In genomic region chr17:18182190-18182977, GRCh38 we compare ENCODE assay signal across 1 cellular context.
TF ChIP-seq lines count a peak whose summit lies in the region.

No MANE protein-coding gene starts in this region.

TF ChIP-seq in HEK293, 187 proteins besides CTCF, POLR2A, EP300 and RAD21 (continued from another document and continues in another):
- TF ChIP-seq ZNF280C (tag by site-specific recombination; IDR thresholded peaks at IDR 0.05) (no peak), ZNF404 (tag by site-specific recombination; IDR thresholded peaks at IDR 0.05) (no peak), ZBTB8A (tag by site-specific recombination; IDR thresholded peaks at IDR 0.05) (peak; percentile 95), ZNF248 (tag by site-specific recombination; IDR thresholded peaks at IDR 0.05) (no peak), ZNF521 (tag by site-specific recombination; IDR thresholded peaks at IDR 0.05) (no peak), ZNF335 (tag by site-specific recombination; conservative IDR thresholded peaks at IDR 0.05) (no peak), ZNF561 (tag by site-specific recombination; IDR thresholded peaks at IDR 0.05; ENCODE audit: borderline replicate concordance) (peak; percentile 73; the same call in 1 of the 2 replicates), SP2 (tag by site-specific recombination; IDR thresholded peaks at IDR 0.05) (no peak), ZNF654 (tag by site-specific recombination; IDR thresholded peaks at IDR 0.05; ENCODE audit: low read depth) (no peak), ZNF776 (tag by site-specific recombination; IDR thresholded peaks at IDR 0.05; ENCODE audit: borderline replicate concordance) (no peak), SCRT1 (tag by site-specific recombination; IDR thresholded peaks at IDR 0.05; ENCODE audit: borderline replicate concordance) (no peak), ZNF768 (tag by site-specific recombination; IDR thresholded peaks at IDR 0.05) (no peak), ZNF621 (tag by site-specific recombination; IDR thresholded peaks at IDR 0.05) (no peak), GLIS2 (tag by site-specific recombination; IDR thresholded peaks at IDR 0.05) (no peak), ZNF660 (tag by site-specific recombination; IDR thresholded peaks at IDR 0.05) (no peak), TSHZ1 (tag by site-specific recombination; IDR thresholded peaks at IDR 0.05; ENCODE audit: borderline replicate concordance) (no peak), HIC1 (tag by site-specific recombination; IDR thresholded peaks at IDR 0.05) (0 out of 2 replicates have a peak, but pooled peaks have one; percentile 31), HOXA7 (CRISPR knock-in tag; IDR thresholded peaks at IDR 0.05; ENCODE audit: borderline replicate concordance) (no peak), ZNF513 (tag by site-specific recombination; IDR thresholded peaks at IDR 0.05) (no peak), ZNF148 (tag by site-specific recombination; IDR thresholded peaks at IDR 0.05; ENCODE audit: borderline replicate concordance) (no peak), PRDM10 (tag by site-specific recombination; IDR thresholded peaks at IDR 0.05) (peak; percentile 64), ZFP69B (tag by site-specific recombination; IDR thresholded peaks at IDR 0.05) (no peak), ZNF580 (tag by site-specific recombination; IDR thresholded peaks at IDR 0.05) (no peak), ZNF48 (tag by site-specific recombination; IDR thresholded peaks at IDR 0.05) (no peak), ZNF274 (IDR thresholded peaks at IDR 0.05; ENCODE audit: low read length) (no peak), ZNF274 (tag by site-specific recombination; IDR thresholded peaks at IDR 0.05; ENCODE audit: borderline replicate concordance) (no peak), ZNF677 (tag by site-specific recombination; IDR thresholded peaks at IDR 0.05) (no peak), SALL2 (tag by site-specific recombination; IDR thresholded peaks at IDR 0.05; ENCODE audit: borderline replicate concordance) (no peak), ZSCAN30 (tag by site-specific recombination; IDR thresholded peaks at IDR 0.05) (no peak), ZNF843 (tag by site-specific recombination; IDR thresholded peaks at IDR 0.05) (peak; percentile 31; the same call in 1 of the 2 replicates), ZSCAN16 (tag by site-specific recombination; IDR thresholded peaks at IDR 0.05) (peak; percentile 88; the same call in 1 of the 2 replicates), IKZF3 (tag by site-specific recombination; IDR thresholded peaks at IDR 0.05) (no peak), FEZF1 (tag by site-specific recombination; IDR thresholded peaks at IDR 0.05) (no peak), ZNF514 (tag by site-specific recombination; IDR thresholded peaks at IDR 0.05) (no peak), ZNF114 (tag by site-specific recombination; IDR thresholded peaks at IDR 0.05) (no peak), ZNF416 (tag by site-specific recombination; IDR thresholded peaks at IDR 0.05) (no peak), HOXC10 (CRISPR knock-in tag; IDR thresholded peaks at IDR 0.05) (no peak), ZNF10 (tag by site-specific recombination; IDR thresholded peaks at IDR 0.05) (no peak), ZNF544 (tag by site-specific recombination; IDR thresholded peaks at IDR 0.05) (no peak), ZBTB17 (tag by site-specific recombination; IDR thresholded peaks at IDR 0.05) (peak; percentile 94), TCF7L2 (IDR thresholded peaks at IDR 0.05; ENCODE audit: borderline replicate concordance, low read depth, low read length) (no peak), ZNF292 (tag by site-specific recombination; IDR thresholded peaks at IDR 0.05; ENCODE audit: borderline replicate concordance, low read depth) (no peak), ZNF423 (tag by site-specific recombination; IDR thresholded peaks at IDR 0.05) (no peak), ZNF26 (tag by site-specific recombination; IDR thresholded peaks at IDR 0.05) (no peak), ZNF398 (tag by site-specific recombination; IDR thresholded peaks at IDR 0.05) (peak; percentile 20; the same call in 1 of the 2 replicates), ZNF214 (tag by site-specific recombination; IDR thresholded peaks at IDR 0.05; ENCODE audit: borderline replicate concordance) (no peak)
